Comparison of ENCODE assay signal across 9 cellular contexts in genomic region chr15:67121725-67122600, GRCh38. TPM values are rescaled to one million over a fixed set of nuclear protein-coding genes. Genes with fewer than 3 reads are reported as not detected.
DNase-seq lines count a peak whose midpoint lies in the region; ATAC-seq and TF ChIP-seq lines count a peak whose summit lies in the region.
"Had no signal": no experiment of that assay in that cellular context is flagged by ENCODE, and none has a peak within 500 bp of the region (broad histone marks: within the 10 kb centered on the region; RNA-seq: fewer than 3 reads in every experiment).

No MANE protein-coding gene starts in this region.

- H3K4me1 Mint-ChIP-seq in activated T-cell treated with anti-CD3 and anti-CD28 coated beads, Interleukin-2, amount 50 U/mL, for 72 hours (ENCODE audit: low read depth) = peaks cover 86% of the 10 kb centered on the region

- DNase-seq in GM23248 (no peak), fibroblast of villous mesenchyme (ENCODE audit: low read depth) (peak; percentile 84), gastrocnemius medialis (no peak), NCI-H748 treated with DMSO at 0.1 percent for 48 hours (lab: John Stamatoyannopoulos, UW) (no peak), CD1c-positive myeloid dendritic cell (ENCODE audit: extremely low spot score) (no peak)
- no peak for DNase-seq in activated T-cell treated with anti-CD3 and anti-CD28 coated beads, Interleukin-2, amount 50 U/mL, for 72 hours
- DNase-seq: NCI-H2171 had no signal

- peaks cover 0 to 2% of the 10 kb centered on the region in 2 donors for H3K36me3 Mint-ChIP-seq in activated T-cell treated with anti-CD3 and anti-CD28 coated beads, Interleukin-2, amount 50 U/mL, for 72 hours (ENCODE audit: insufficient read depth in 2 of 2)

- peaks cover 84% of the 10 kb centered on the region for H3F3A ChIP-seq in GM23248 (ENCODE audit: insufficient read depth)

- no peaks in the 10 kb centered on the region for H3K9me2 ChIP-seq in GM23248 (ENCODE audit: insufficient read depth)

- in situ Hi-C loops in GM23248 (cut with MboI) = no loop called here
- in situ Hi-C loops in gastrocnemius medialis (cut with MboI; ENCODE audit: low sequenced_read_pairs in 4 of 4) = loop anchor here in 1 of 4 donors (10.0 kb wide), 1 partner anchor 47 kb away; no protein-coding TSS in a partner anchor

- peaks cover 86% of the 10 kb centered on the region for H3K4me1 ChIP-seq in GM23248 (ENCODE audit: insufficient read depth)
- peaks cover 92% of the 10 kb centered on the region in 2 donors for H3K4me1 ChIP-seq in gastrocnemius medialis

- H3K36me3 ChIP-seq in GM23248 (ENCODE audit: low read depth) = no peaks in the 10 kb centered on the region
- no peaks in the 10 kb centered on the region for H3K36me3 ChIP-seq in gastrocnemius medialis

- no peak for TF ChIP-seq POLR2A in gastrocnemius medialis (IDR thresholded peaks at IDR 0.05)

- WGBS in GM23248 (ENCODE audit: low coverage in 1 of 2, low lambda C conversion rate in 2 of 2, missing lambda C conversion rate in 2 of 2), 2 experiments = 91 to 92% methylated on average over 9 of the region's 9 CpGs

- intact Hi-C loops in gastrocnemius medialis (cut with DNase I; ENCODE audit: low total_unique reads) = no loop called here

- TF ChIP-seq CTCF in fibroblast of villous mesenchyme (IDR thresholded peaks at IDR 0.05; ENCODE audit: insufficient read depth, low read depth, low read length) = no peak
- no peak for TF ChIP-seq CTCF in gastrocnemius medialis (IDR thresholded peaks at IDR 0.05 in 4 of 5, conservative IDR thresholded peaks at IDR 0.05 in 1 of 5)

- no peaks in the 10 kb centered on the region for H3K27me3 ChIP-seq in GM23248 (replicated peaks; ENCODE audit: insufficient read depth)
- no peaks in the 10 kb centered on the region for H3K27me3 ChIP-seq in gastrocnemius medialis

- peak overlapping the region; percentile 3; the same call in 1 of the 2 replicates for H3K4me3 ChIP-seq in GM23248
- H3K4me3 ChIP-seq in fibroblast of villous mesenchyme (ENCODE audit: low read depth, low read length) = no peak overlapping the region
- H3K4me3 ChIP-seq in gastrocnemius medialis = peak overlapping the region in 1 of 4 donors; percentile 7

- H3K4me2 ChIP-seq in GM23248 (ENCODE audit: unreplicated experiment) = peak overlapping the region; percentile 54

- H2AFZ ChIP-seq in GM23248 = no peak overlapping the region

- peak overlapping the region; percentile 84 to 89 for H3K4me3 Mint-ChIP-seq in activated T-cell treated with anti-CD3 and anti-CD28 coated beads, Interleukin-2, amount 50 U/mL, for 72 hours

- H3K9me3 Mint-ChIP-seq in activated T-cell treated with anti-CD3 and anti-CD28 coated beads, Interleukin-2, amount 50 U/mL, for 72 hours = peaks cover 0 to 3% of the 10 kb centered on the region in 2 donors

- peaks cover 84% of the 10 kb centered on the region for H3K79me2 ChIP-seq in GM23248 (ENCODE audit: insufficient read depth)

- no peaks in the 10 kb centered on the region for H4K20me1 ChIP-seq in GM23248 (ENCODE audit: insufficient read depth)

- no peaks in the 10 kb centered on the region for H3K9me3 ChIP-seq in GM23248 (ENCODE audit: low read depth)
- no peaks in the 10 kb centered on the region for H3K9me3 ChIP-seq in gastrocnemius medialis

- no peaks in the 10 kb centered on the region for H3K27me3 Mint-ChIP-seq in activated T-cell treated with anti-CD3 and anti-CD28 coated beads, Interleukin-2, amount 50 U/mL, for 72 hours (ENCODE audit: low read depth)

- H3K27ac Mint-ChIP-seq in activated T-cell treated with anti-CD3 and anti-CD28 coated beads, Interleukin-2, amount 50 U/mL, for 72 hours = peak overlapping the region; percentile 89

- H3K27ac ChIP-seq in GM23248 = peak overlapping the region; percentile 88
- H3K27ac ChIP-seq in gastrocnemius medialis = peak overlapping the region; percentile 92 to 98 (median 94)

- no peak for ATAC-seq in activated T-cell treated with anti-CD3 and anti-CD28 coated beads, Interleukin-2, amount 50 U/mL, for 72 hours (replicated peaks in 1 of 2)
- ATAC-seq in gastrocnemius medialis (no peak), GM21526 (IDR thresholded peaks at IDR 0.05; ENCODE audit: low FRiP score, unreplicated experiment) (no peak), GM18873 (IDR thresholded peaks at IDR 0.05; ENCODE audit: low FRiP score, unreplicated experiment) (no peak)

- H3K9ac ChIP-seq in GM23248 = peak overlapping the region; percentile 76

RNA-seq across cellular contexts. Expression of gene SMAD3, which starts 56.6 kb away (rescaled TPM):
- total RNA-seq in GM23248 (2014; rRNA removed; shearing (Covaris generic)) = 34.0 and 50.1 TPM in 2 replicates
- polyA plus RNA-seq in GM23248 (2016; fragmentation: Nextera tagmentation; extraction: Ambion mirVana) = 30.8 and 30.9 TPM in 2 replicates
- 10 to 100 TPM; 47.4 to 68.9 TPM for total RNA-seq in activated T-cell treated with anti-CD3 and anti-CD28 coated beads, Interleukin-2, amount 50 U/mL, for 72 hours
- total RNA-seq in fibroblast of villous mesenchyme = 30.3 and 67.8 TPM in 2 replicates
- total RNA-seq in gastrocnemius medialis = 10 to 100 TPM; 15.9 to 61.7 (median 26.3) TPM
